Comparison of ENCODE assay signal across 15 cellular contexts in the genomic region with DNA sequence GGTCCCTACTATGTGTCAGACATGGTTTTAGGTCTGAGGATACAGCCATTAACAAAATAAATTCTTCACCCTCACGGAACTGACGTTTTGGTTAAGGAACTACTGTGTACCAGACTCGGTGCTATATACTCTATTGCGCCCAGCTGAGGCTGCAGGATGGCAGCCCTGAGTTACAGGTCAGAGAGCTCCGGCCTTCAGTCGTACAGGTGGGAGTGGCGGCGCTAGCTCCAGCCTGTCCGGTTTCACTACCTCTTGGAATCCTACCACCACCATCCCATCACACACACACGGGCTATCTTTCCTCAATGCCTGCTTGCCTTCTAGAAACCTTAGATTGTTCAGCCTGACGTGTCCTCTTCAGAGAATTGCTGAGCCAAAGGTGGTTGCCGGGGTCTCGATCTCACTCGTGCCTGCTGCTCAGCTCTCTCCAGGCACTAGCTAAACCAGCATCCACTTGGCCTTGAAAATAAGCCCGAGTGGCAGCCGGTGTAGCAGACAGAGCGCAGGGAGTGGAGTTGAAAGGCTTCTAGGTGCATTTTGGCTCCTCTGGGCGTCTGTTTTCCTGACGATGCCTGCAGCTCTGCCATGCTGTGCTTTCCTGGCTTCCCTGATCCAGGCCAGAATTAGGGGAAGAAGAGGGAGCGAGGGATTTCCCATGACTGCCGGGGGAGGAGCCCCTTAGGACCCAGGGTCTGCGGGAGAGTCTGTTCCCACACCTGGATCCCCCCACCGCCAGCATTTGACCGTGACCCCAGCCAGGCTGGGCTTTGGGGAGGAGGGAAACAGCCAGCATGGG. TPM values are rescaled to one million over a fixed set of nuclear protein-coding genes. Genes with fewer than 3 reads are reported as not detected.
DNase-seq lines count a peak whose midpoint lies in the region; ATAC-seq, FAIRE-seq and TF ChIP-seq lines count a peak whose summit lies in the region.
"Had no signal": no experiment of that assay in that cellular context is flagged by ENCODE, and none has a peak within 500 bp of the region (broad histone marks: within the 10 kb centered on the region; RNA-seq: fewer than 3 reads in every experiment).

No MANE protein-coding gene starts in this region.

- BruUV-seq in endothelial cell of umbilical vein (replicated peaks; lab: Mats Ljungman, UMichigan): no TSS peak

- peak overlapping the region; percentile 19 for H3K4me3 Mint-ChIP-seq in CD8-positive, alpha-beta T cell
- H3K4me3 Mint-ChIP-seq in activated CD8-positive, alpha-beta memory T cell treated with anti-CD3 and anti-CD28 coated beads, Interleukin-2, amount 10 ng/mL, durations not matched to agents 7 days and 5 days: no peak overlapping the region

- intact Hi-C loops in CD8-positive, alpha-beta T cell (cut with DNase I, micrococcal nuclease): no loop called here
- intact Hi-C loops in endothelial cell of umbilical vein (cut with micrococcal nuclease): no loop called here

- H3K27me3 Mint-ChIP-seq in CD8-positive, alpha-beta T cell (ENCODE audit: low read depth): peaks cover 60% of the 10 kb centered on the region
- peaks cover 55% of the 10 kb centered on the region for H3K27me3 Mint-ChIP-seq in activated CD8-positive, alpha-beta memory T cell treated with anti-CD3 and anti-CD28 coated beads, Interleukin-2, amount 10 ng/mL, durations not matched to agents 7 days and 5 days

- H3K4me1 ChIP-seq in CD8-positive, alpha-beta T cell (ENCODE audit: insufficient read depth, low read length): no peaks in the 10 kb centered on the region
- peaks cover 6% of the 10 kb centered on the region for H3K4me1 ChIP-seq in endothelial cell of umbilical vein (ENCODE audit: control insufficient read depth, extremely low read depth, insufficient read depth, low read length)
- H3K4me1 ChIP-seq in neuronal stem cell (ENCODE audit: control insufficient read depth in 2 of 2, insufficient read depth in 1 of 2, low read depth in 1 of 2, low read length in 2 of 2): peaks cover 0 to 2% of the 10 kb centered on the region in 2 donors

- CTCF ChIA-PET in CD8-positive, alpha-beta T cell (lab: Charles Lee): interaction anchor here (1.0 kb wide), 1 partner anchor 56 kb away, joined by 5 read pairs; no protein-coding TSS in a partner anchor
- CTCF ChIA-PET in endothelial cell of umbilical vein (lab: Charles Lee): interaction anchor here (1.1 to 3.0 kb wide), 4 partner anchors 10 to 50 kb away, joined by 3 to 14 read pairs (median 4); no protein-coding TSS in a partner anchor
- CTCF ChIA-PET in activated CD8-positive, alpha-beta memory T cell treated with anti-CD3 and anti-CD28 coated beads, Interleukin-2, amount 10 ng/mL, durations not matched to agents 7 days and 5 days (lab: Charles Lee): interaction anchor here (2.0 kb wide), 1 partner anchor 34 kb away, joined by 7 read pairs; no protein-coding TSS in a partner anchor

- H2BK12ac ChIP-seq in neuronal stem cell (ENCODE audit: low read length): no peak overlapping the region

- no peak overlapping the region for H3K18ac ChIP-seq in neuronal stem cell (ENCODE audit: low read length)

- no peak overlapping the region for H2AK5ac ChIP-seq in neuronal stem cell (ENCODE audit: low read depth, low read length)

- H3K9me3 Mint-ChIP-seq in CD8-positive, alpha-beta T cell: no peaks in the 10 kb centered on the region
- no peaks in the 10 kb centered on the region for H3K9me3 Mint-ChIP-seq in activated CD8-positive, alpha-beta memory T cell treated with anti-CD3 and anti-CD28 coated beads, Interleukin-2, amount 10 ng/mL, durations not matched to agents 7 days and 5 days (ENCODE audit: low read depth)

- H3K23ac ChIP-seq in neuronal stem cell (ENCODE audit: low read depth, low read length, poor library complexity): no peak overlapping the region

- H3K79me1 ChIP-seq in neuronal stem cell (ENCODE audit: low read depth, low read length): no peaks in the 10 kb centered on the region

- no peak overlapping the region for H3K14ac ChIP-seq in neuronal stem cell (ENCODE audit: low read length)

- dilution Hi-C loops in endothelial cell of umbilical vein (cut with MboI; ENCODE audit: extremely low pct_ligation_motif_present, low sequenced_read_pairs): no loop called here

- no peak overlapping the region for H4K8ac ChIP-seq in neuronal stem cell (ENCODE audit: low read depth, low read length)

- TF ChIP-seq CTCF in CD8-positive, alpha-beta T cell (IDR thresholded peaks at IDR 0.05): no peak
- no peak for TF ChIP-seq CTCF in endothelial cell of umbilical vein (IDR thresholded peaks at IDR 0.05; ENCODE audit: extremely low read depth in 1 of 2, insufficient read depth in 1 of 2, low read depth in 1 of 2, low read length in 2 of 2)

- no peak overlapping the region for H4K91ac ChIP-seq in neuronal stem cell (ENCODE audit: low read depth, low read length, poor library complexity)

- no peak overlapping the region for H2AFZ ChIP-seq in endothelial cell of umbilical vein (ENCODE audit: low read depth, low read length)
- peak overlapping the region; percentile 53 for H2AFZ ChIP-seq in neuronal stem cell (ENCODE audit: low read length)

- ATAC-seq in CD8-positive, alpha-beta T cell: no peak
- no peak for ATAC-seq in activated CD8-positive, alpha-beta memory T cell treated with anti-CD3 and anti-CD28 coated beads, Interleukin-2, amount 10 ng/mL, durations not matched to agents 7 days and 5 days

- no peak overlapping the region for H3K4ac ChIP-seq in neuronal stem cell (ENCODE audit: low read length)

- no peak overlapping the region for H2BK5ac ChIP-seq in neuronal stem cell (ENCODE audit: low read length)

- no CpG with 5 or more reads among the region's 24 CpGs for WGBS in neuronal stem cell (ENCODE audit: extremely low coverage in 2 of 2, insufficient read length in 2 of 2, insufficient replicate concordance in 1 of 2), 2 donors

- H3K79me2 ChIP-seq in endothelial cell of umbilical vein (ENCODE audit: control insufficient read depth, insufficient read depth, low read length): no peaks in the 10 kb centered on the region

- H3K36me3 ChIP-seq in CD8-positive, alpha-beta T cell (ENCODE audit: insufficient read depth, low read length): no peaks in the 10 kb centered on the region
- H3K36me3 ChIP-seq in H7 (replicated peaks; ENCODE audit: control insufficient read depth, insufficient read depth, low read length): no peaks in the 10 kb centered on the region; the same call in 1 of the 2 replicates
- no peaks in the 10 kb centered on the region for H3K36me3 ChIP-seq in endothelial cell of umbilical vein (ENCODE audit: control insufficient read depth in 2 of 2, extremely low read depth in 1 of 2, insufficient read depth in 2 of 2, low read length in 2 of 2)
- no peaks in the 10 kb centered on the region for H3K36me3 ChIP-seq in neuronal stem cell (replicated peaks in 1 of 2; ENCODE audit: control insufficient read depth in 2 of 2, insufficient read depth in 2 of 2, low read length in 2 of 2)
- H3K36me3 ChIP-seq: stomach had no signal

- H2BK120ac ChIP-seq in neuronal stem cell (ENCODE audit: low read depth, low read length): no peak overlapping the region

- no peaks in the 10 kb centered on the region for H3K9me1 ChIP-seq in endothelial cell of umbilical vein (replicated peaks; ENCODE audit: control insufficient read depth, extremely low read depth, insufficient read depth, low read length)

- H3K9me3 ChIP-seq in CD8-positive, alpha-beta T cell (ENCODE audit: low read length): no peaks in the 10 kb centered on the region
- H3K9me3 ChIP-seq in endothelial cell of umbilical vein (replicated peaks; ENCODE audit: control insufficient read depth, insufficient read depth, low read length) (no peaks in the 10 kb centered on the region), neuronal stem cell (replicated peaks in 1 of 2; ENCODE audit: control insufficient read depth in 2 of 2, insufficient read depth in 1 of 2, low read depth in 1 of 2, low read length in 2 of 2) (no peaks in the 10 kb centered on the region)
- H3K9me3 ChIP-seq: stomach had no signal

- FAIRE-seq in endothelial cell of umbilical vein (lab: Jason Lieb, UNC): no peak
- FAIRE-seq: keratinocyte had no signal

- no peak overlapping the region for H3K27ac ChIP-seq in CD8-positive, alpha-beta T cell (ENCODE audit: low read depth, low read length)
- H3K27ac ChIP-seq in endothelial cell of umbilical vein (ENCODE audit: insufficient read depth, low read depth, low read length) (no peak overlapping the region), neuronal stem cell (replicated peaks; ENCODE audit: low read length) (no peak overlapping the region)
- H3K27ac ChIP-seq: stomach had no signal

- H3K36me3 Mint-ChIP-seq in CD8-positive, alpha-beta T cell: no peaks in the 10 kb centered on the region
- H3K36me3 Mint-ChIP-seq in activated CD8-positive, alpha-beta memory T cell treated with anti-CD3 and anti-CD28 coated beads, Interleukin-2, amount 10 ng/mL, durations not matched to agents 7 days and 5 days: no peaks in the 10 kb centered on the region

- H3K27ac Mint-ChIP-seq in CD8-positive, alpha-beta T cell: no peak overlapping the region
- H3K27ac Mint-ChIP-seq in activated CD8-positive, alpha-beta memory T cell treated with anti-CD3 and anti-CD28 coated beads, Interleukin-2, amount 10 ng/mL, durations not matched to agents 7 days and 5 days: no peak overlapping the region

- no peaks in the 10 kb centered on the region for H4K20me1 ChIP-seq in endothelial cell of umbilical vein (replicated peaks; ENCODE audit: control insufficient read depth, extremely low read depth, insufficient read depth, low read length)

- no peak for TF ChIP-seq POLR2A in endothelial cell of umbilical vein (IDR thresholded peaks at IDR 0.05; ENCODE audit: low read depth, low read length)

- H3K4me2 ChIP-seq in endothelial cell of umbilical vein (ENCODE audit: insufficient read depth, low read length): no peak overlapping the region
- no peak overlapping the region for H3K4me2 ChIP-seq in neuronal stem cell (ENCODE audit: insufficient read depth, low read length, poor library complexity, severe bottlenecking)

- H3K9ac ChIP-seq in endothelial cell of umbilical vein (replicated peaks; ENCODE audit: extremely low read depth, insufficient read depth, low read length): no peak overlapping the region
- H3K9ac ChIP-seq in neuronal stem cell (ENCODE audit: low read depth, low read length, poor library complexity): no peak overlapping the region

- no peak overlapping the region for H2BK15ac ChIP-seq in neuronal stem cell (ENCODE audit: low read length)

- peaks cover 8% of the 10 kb centered on the region for H3K4me1 Mint-ChIP-seq in CD8-positive, alpha-beta T cell (ENCODE audit: low read depth)
- H3K4me1 Mint-ChIP-seq in activated CD8-positive, alpha-beta memory T cell treated with anti-CD3 and anti-CD28 coated beads, Interleukin-2, amount 10 ng/mL, durations not matched to agents 7 days and 5 days: peaks cover 7% of the 10 kb centered on the region

- POLR2A ChIA-PET in CD8-positive, alpha-beta T cell (lab: Charles Lee): no interaction called here
- POLR2A ChIA-PET in endothelial cell of umbilical vein (lab: Charles Lee): no interaction called here

- no peak overlapping the region for H3K4me3 ChIP-seq in CD8-positive, alpha-beta T cell (ENCODE audit: low read depth, low read length)
- H3K4me3 ChIP-seq in H7 (ENCODE audit: insufficient read depth, low read depth, low read length) (no peak overlapping the region), endothelial cell of umbilical vein (replicated peaks in 1 of 3; ENCODE audit: insufficient read depth in 1 of 3, low read depth in 1 of 3, low read length in 3 of 3) (peak overlapping the region in 1 of 3 experiments; percentile 1), neuronal stem cell (ENCODE audit: low read length in 2 of 2) (no peak overlapping the region)

- H3K27me3 ChIP-seq in CD8-positive, alpha-beta T cell (ENCODE audit: insufficient read depth, low read length): peaks cover 8% of the 10 kb centered on the region
- H3K27me3 ChIP-seq in H7 (ENCODE audit: control insufficient read depth, insufficient read depth, low read length): peaks cover 25% of the 10 kb centered on the region
- peaks cover 37 to 50% of the 10 kb centered on the region in 2 experiments for H3K27me3 ChIP-seq in endothelial cell of umbilical vein (ENCODE audit: control insufficient read depth in 2 of 2, insufficient read depth in 2 of 2, low read length in 2 of 2)
- peaks cover 4 to 84% (median 30%) of the 10 kb centered on the region in 3 experiments for H3K27me3 ChIP-seq in neuronal stem cell (ENCODE audit: control insufficient read depth in 3 of 3, insufficient read depth in 3 of 3, low read depth in 1 of 3, low read length in 3 of 3)

- DNase-seq in CD8-positive, alpha-beta T cell: no peak
- DNase-seq in H7: peak; percentile 60
- no peak for DNase-seq in endothelial cell of umbilical vein (ENCODE audit: low read depth, low spot score)
- DNase-seq in neuronal stem cell (ENCODE audit: low spot score): no peak
- no peak for DNase-seq in anterior cingulate cortex (lab: John Stamatoyannopoulos, UW)
- DNase-seq in mucosa of gallbladder (ENCODE audit: low spot score): no peak
- no peak for DNase-seq in activated CD8-positive, alpha-beta memory T cell treated with anti-CD3 and anti-CD28 coated beads, Interleukin-2, amount 10 ng/mL, durations not matched to agents 7 days and 5 days
- DNase-seq: activated effector memory CD4-positive, alpha-beta T cell treated with Interleukin-2 at 50 U/mL for 16 hours; cortex of kidney; NCI-H82; stomach; WERI-Rb-1 had no signal

RNA-seq across cellular contexts. Expression of gene TCF15, which starts 1.1 kb away (rescaled TPM):
- total RNA-seq in CD8-positive, alpha-beta T cell: not detected
- total RNA-seq in H7 (2014; rRNA removed; shearing (Covaris generic)): 4.2 and 5.1 TPM in 2 replicates
- 1.3 TPM in 1 of 2 replicates, not detected in the other for total RNA-seq in endothelial cell of umbilical vein
- 0.07 and 0.13 TPM in 2 replicates for polyA plus RNA-seq in endothelial cell of umbilical vein
- polyA plus RNA-seq in endothelial cell of umbilical vein (2011; cell fraction: cytosol; rRNA removed): 0.09 and 0.11 TPM in 2 replicates
- 0.11 TPM in 1 of 2 replicates, not detected in the other for polyA plus RNA-seq in endothelial cell of umbilical vein (2011; cell fraction: nucleus; rRNA removed)
- polyA plus RNA-seq in endothelial cell of umbilical vein (2012): 0.88 and 1.9 TPM in 2 replicates
- not detected in 2 replicates for polyA minus RNA-seq in endothelial cell of umbilical vein
- polyA minus RNA-seq in endothelial cell of umbilical vein (2011; cell fraction: cytosol; rRNA and poly(A)+ RNA removed): not detected
- not detected in 2 replicates for polyA minus RNA-seq in endothelial cell of umbilical vein (2011; cell fraction: nucleus; rRNA and poly(A)+ RNA removed)
- polyA plus RNA-seq in neuronal stem cell (2013, experiment 1 of 2): 2.0 TPM
- polyA plus RNA-seq in neuronal stem cell (2013, experiment 2 of 2): 1.8 TPM
- 0.37 TPM for total RNA-seq in mucosa of gallbladder
- total RNA-seq in activated CD8-positive, alpha-beta memory T cell treated with anti-CD3 and anti-CD28 coated beads, Interleukin-2, amount 10 ng/mL, durations not matched to agents 7 days and 5 days: not detected
- total RNA-seq: H4, myocyte had no signal
- polyA plus RNA-seq: keratinocyte had no signal

RNA-seq across cellular contexts. Expression of gene SRXN1, which starts 41.8 kb away (rescaled TPM):
- 1 to 10 TPM; 1.3 to 1.7 TPM for total RNA-seq in CD8-positive, alpha-beta T cell
- total RNA-seq in H7 (2014; rRNA removed; shearing (Covaris generic)): 27.3 and 34.7 TPM in 2 replicates
- 24.9 and 29.7 TPM in 2 replicates for total RNA-seq in endothelial cell of umbilical vein
- 18.0 and 19.3 TPM in 2 replicates for polyA plus RNA-seq in endothelial cell of umbilical vein
- polyA plus RNA-seq in endothelial cell of umbilical vein (2011; cell fraction: cytosol; rRNA removed): 20.8 and 21.7 TPM in 2 replicates
- polyA plus RNA-seq in endothelial cell of umbilical vein (2011; cell fraction: nucleus; rRNA removed): 8.2 and 9.3 TPM in 2 replicates
- 44.6 and 56.4 TPM in 2 replicates for polyA plus RNA-seq in endothelial cell of umbilical vein (2012)
- polyA minus RNA-seq in endothelial cell of umbilical vein: 16.3 and 22.6 TPM in 2 replicates
- polyA minus RNA-seq in endothelial cell of umbilical vein (2011; cell fraction: cytosol; rRNA and poly(A)+ RNA removed): 19.0 TPM
- 4.6 and 5.5 TPM in 2 replicates for polyA minus RNA-seq in endothelial cell of umbilical vein (2011; cell fraction: nucleus; rRNA and poly(A)+ RNA removed)
- 10.3 TPM for polyA plus RNA-seq in neuronal stem cell (2013, experiment 1 of 2)
- 10.4 TPM for polyA plus RNA-seq in neuronal stem cell (2013, experiment 2 of 2)
- total RNA-seq in mucosa of gallbladder: 18.5 TPM
- 10 to 100 TPM; 17.7 to 20.0 TPM for total RNA-seq in activated CD8-positive, alpha-beta memory T cell treated with anti-CD3 and anti-CD28 coated beads, Interleukin-2, amount 10 ng/mL, durations not matched to agents 7 days and 5 days
